In genomic region chr5:79990205-79990597, GRCh38 we compare ENCODE assay signal across 8 cellular contexts. TPM values are rescaled to one million over a fixed set of nuclear protein-coding genes. Genes with fewer than 3 reads are reported as not detected.
DNase-seq lines count a peak whose midpoint lies in the region; ATAC-seq and TF ChIP-seq lines count a peak whose summit lies in the region.

No MANE protein-coding gene starts in this region.

- H3K27me3 Mint-ChIP-seq in brain: no peaks in the 10 kb centered on the region

- DNase-seq in stimulated activated CD4-positive, alpha-beta T cell treated with anti-CD3 and anti-CD28 coated beads, Interleukin-4, amount 100 ng/mL, for 4 hours: no peak
- DNase-seq in NCI-H187 (lab: John Stamatoyannopoulos, UW) (no peak), activated gamma-delta T cell (lab: John Stamatoyannopoulos, UW) (no peak)

- peaks cover 12% of the 10 kb centered on the region for H3K4me1 ChIP-seq in mononuclear cell (ENCODE audit: insufficient read depth, low read length)

- H3K27me3 ChIP-seq in mononuclear cell (ENCODE audit: insufficient read depth, low read length): peaks cover 2% of the 10 kb centered on the region

- no peaks in the 10 kb centered on the region for H3K9me3 Mint-ChIP-seq in brain

- peak overlapping the region; percentile 90 to 96 (median 93) for H3K4me3 Mint-ChIP-seq in brain

- H3K27ac ChIP-seq in C4-2B: peak overlapping the region; percentile 91

- H3K36me3 Mint-ChIP-seq in brain: peaks cover 36% of the 10 kb centered on the region

- H3K27ac Mint-ChIP-seq in brain: peak overlapping the region; percentile 48 to 94 (median 61)

- peaks cover 46% of the 10 kb centered on the region for H3K4me1 Mint-ChIP-seq in brain

- H3K9me3 ChIP-seq in mononuclear cell (ENCODE audit: low read depth, low read length): no peaks in the 10 kb centered on the region

- H3K4me3 ChIP-seq in mononuclear cell (ENCODE audit: low read length): peak overlapping the region; percentile 68

- TF ChIP-seq CTCF in C4-2B (conservative IDR thresholded peaks at IDR 0.05): no peak
- no peak for TF ChIP-seq CTCF in brain (conservative IDR thresholded peaks at IDR 0.05)

- peak; percentile 28 for ATAC-seq in GM19328 (IDR thresholded peaks at IDR 0.05; ENCODE audit: unreplicated experiment)
- peak; percentile 45 for ATAC-seq in HG03378 (IDR thresholded peaks at IDR 0.05; ENCODE audit: unreplicated experiment)

RNA-seq across cellular contexts. Expression of gene MTX3, which starts 0.9 kb away (rescaled TPM):
- 1.9 TPM for polyA plus RNA-seq in brain (ENCODE audit: insufficient read depth, low read depth, low replicate concordance)
- 36.4 TPM for total RNA-seq in mononuclear cell

RNA-seq across cellular contexts. Expression of gene THBS4, which starts 44.9 kb away (rescaled TPM):
- polyA plus RNA-seq in brain (ENCODE audit: insufficient read depth, low read depth, low replicate concordance): 16.0 TPM
- 0.10 TPM for total RNA-seq in mononuclear cell
